16 cellular contexts compared by ENCODE assay signal in genomic region chr2:3644891-3645605, GRCh38. TPM values are rescaled to one million over a fixed set of nuclear protein-coding genes. Genes with fewer than 3 reads are reported as not detected.
"Had no signal": no experiment of that assay in that cellular context is flagged by ENCODE, and none has a peak within 500 bp of the region (broad histone marks: within the 10 kb centered on the region; RNA-seq: fewer than 3 reads in every experiment).

No MANE protein-coding gene starts in this region.

- H3K4me1 Mint-ChIP-seq: activated CD4-positive, alpha-beta T cell treated with anti-CD3 and anti-CD28 coated beads for 36 hours; activated naive CD4-positive, alpha-beta T cell treated with anti-CD3 and anti-CD28 coated beads, Interleukin-2, amount 50 U/mL, for 24 hours; nephron had no signal

- DNase-seq: activated CD4-positive, alpha-beta T cell treated with anti-CD3 and anti-CD28 coated beads for 36 hours; activated CD4-positive, alpha-beta T cell treated with anti-CD3 and anti-CD28 coated beads, Interleukin-2, amount 50 U/mL, for 48 hours; activated T-cell treated with anti-CD3 and anti-CD28 coated beads for 4 hours; cerebellar nuclear complex; effector CD4-positive, alpha-beta T cell; left cardiac atrium; lower lobe of right lung; stimulated activated naive CD8-positive, alpha-beta T cell treated with anti-CD3 and anti-CD28 coated beads, Interleukin-15, Interleukin-2, amounts not matched to agents 100 U/mL and 50 U/mL, for 24 hours; transverse colon had no signal

- H3K27me3 Mint-ChIP-seq: activated CD4-positive, alpha-beta T cell treated with anti-CD3 and anti-CD28 coated beads for 36 hours; activated naive CD4-positive, alpha-beta T cell treated with anti-CD3 and anti-CD28 coated beads, Interleukin-2, amount 50 U/mL, for 24 hours had no signal

- H3K36me3 ChIP-seq: ascending aorta, lower lobe of right lung, transverse colon had no signal

- H3K27me3 ChIP-seq: ascending aorta, hepatocyte, transverse colon had no signal

- H3K9me3 Mint-ChIP-seq: activated naive CD4-positive, alpha-beta T cell treated with anti-CD3 and anti-CD28 coated beads, Interleukin-2, amount 50 U/mL, for 24 hours; nephron had no signal

- H3K36me3 Mint-ChIP-seq: activated naive CD4-positive, alpha-beta T cell treated with anti-CD3 and anti-CD28 coated beads, Interleukin-2, amount 50 U/mL, for 24 hours had no signal

- H3K4me2 ChIP-seq: hepatocyte had no signal

- H3K4me1 ChIP-seq: ascending aorta, lower lobe of right lung, transverse colon had no signal

- H3K9me3 ChIP-seq: ascending aorta, lower lobe of right lung, transverse colon had no signal

- H3K27ac Mint-ChIP-seq: activated CD4-positive, alpha-beta T cell treated with anti-CD3 and anti-CD28 coated beads for 36 hours; activated naive CD4-positive, alpha-beta T cell treated with anti-CD3 and anti-CD28 coated beads, Interleukin-2, amount 50 U/mL, for 24 hours; nephron had no signal

- H3K4me3 Mint-ChIP-seq: activated CD4-positive, alpha-beta T cell treated with anti-CD3 and anti-CD28 coated beads for 36 hours; activated naive CD4-positive, alpha-beta T cell treated with anti-CD3 and anti-CD28 coated beads, Interleukin-2, amount 50 U/mL, for 24 hours; nephron had no signal

- H3K27ac ChIP-seq: ascending aorta, hepatocyte, lower lobe of right lung, transverse colon had no signal

- H3K4me3 ChIP-seq: ascending aorta, hepatocyte, lower lobe of right lung, transverse colon had no signal

RNA-seq across cellular contexts. Expression of gene ALLC, which starts 13.0 kb away (rescaled TPM):
- total RNA-seq: activated CD4-positive, alpha-beta T cell treated with anti-CD3 and anti-CD28 coated beads for 36 hours; ascending aorta; esophagus mucosa; hepatocyte; lower lobe of right lung; renal cortical epithelial cell; T-helper 2 cell treated with Interferon-gamma antibody and Interleukin-4, amounts not matched to agents 100 ng/mL and 5 ng/mL, for 36 hours; transverse colon had no signal

RNA-seq across cellular contexts. Expression of gene COLEC11, which starts 50.1 kb away (rescaled TPM):
- total RNA-seq: esophagus mucosa, renal cortical epithelial cell had no signal

RNA-seq across cellular contexts. Expression of gene DCDC2C, which starts 58.3 kb away (rescaled TPM):
- total RNA-seq: activated CD4-positive, alpha-beta T cell treated with anti-CD3 and anti-CD28 coated beads for 36 hours; esophagus mucosa; hepatocyte; left cardiac atrium; lower lobe of right lung; renal cortical epithelial cell; T-helper 2 cell treated with Interferon-gamma antibody and Interleukin-4, amounts not matched to agents 100 ng/mL and 5 ng/mL, for 36 hours; transverse colon had no signal
